11 cellular contexts compared by ENCODE assay signal in genomic region chr10:71475243-71475871, GRCh38.
DNase-seq lines count a peak whose midpoint lies in the region; ATAC-seq, FAIRE-seq and TF ChIP-seq lines count a peak whose summit lies in the region.
"Had no signal": no experiment of that assay in that cellular context is flagged by ENCODE, and none has a peak within 500 bp of the region (broad histone marks: within the 10 kb centered on the region; RNA-seq: fewer than 3 reads in every experiment).

No MANE protein-coding gene starts in this region.

- H3K27me3 Mint-ChIP-seq in activated B cell treated with CpG ODN at 0.5 μM for 24 hours = no peaks in the 10 kb centered on the region
- peaks cover 0 to 8% (median 0%) of the 10 kb centered on the region in 5 donors for H3K27me3 Mint-ChIP-seq in naive thymus-derived CD4-positive, alpha-beta T cell

- H3K4me1 Mint-ChIP-seq in activated B cell treated with CpG ODN at 0.5 μM for 24 hours = peaks cover 21% of the 10 kb centered on the region
- peaks cover 0 to 13% (median 7%) of the 10 kb centered on the region in 7 donors for H3K4me1 Mint-ChIP-seq in naive thymus-derived CD4-positive, alpha-beta T cell

- ATAC-seq in activated B cell treated with CpG ODN at 0.5 μM for 24 hours (ENCODE audit: low read depth) = peak; percentile 74
- peak; percentile 56 for ATAC-seq in naive thymus-derived CD4-positive, alpha-beta T cell
- ATAC-seq in HG03280 (IDR thresholded peaks at IDR 0.05; ENCODE audit: unreplicated experiment) = no peak
- ATAC-seq in GM18502 (IDR thresholded peaks at IDR 0.05; ENCODE audit: poor library complexity, unreplicated experiment) = no peak
- no peak for ATAC-seq in HG02798 (IDR thresholded peaks at IDR 0.05; ENCODE audit: poor library complexity, unreplicated experiment)

- H3K4me3 ChIP-seq in naive thymus-derived CD4-positive, alpha-beta T cell (ENCODE audit: low read length) = no peak overlapping the region
- H3K4me3 ChIP-seq: lung had no signal

- TF ChIP-seq CTCF in D721Med (IDR thresholded peaks at IDR 0.05; ENCODE audit: insufficient read depth, missing control alignments) = no peak
- TF ChIP-seq CTCF in activated B cell treated with CpG ODN at 0.5 μM for 24 hours (IDR thresholded peaks at IDR 0.05) = no peak

- peak overlapping the region; percentile 14 for H3K27ac Mint-ChIP-seq in activated B cell treated with CpG ODN at 0.5 μM for 24 hours
- H3K27ac Mint-ChIP-seq in naive thymus-derived CD4-positive, alpha-beta T cell = peak overlapping the region in 1 of 9 donors; percentile 17

- no peaks in the 10 kb centered on the region for H3K36me3 Mint-ChIP-seq in activated B cell treated with CpG ODN at 0.5 μM for 24 hours (ENCODE audit: low read depth)
- no peaks in the 10 kb centered on the region for H3K36me3 Mint-ChIP-seq in naive thymus-derived CD4-positive, alpha-beta T cell

- H3K4me3 Mint-ChIP-seq in activated B cell treated with CpG ODN at 0.5 μM for 24 hours = peak overlapping the region; percentile 67
- H3K4me3 Mint-ChIP-seq in naive thymus-derived CD4-positive, alpha-beta T cell = peak overlapping the region in 3 of 10 donors; percentile 10 to 53 (median 32)

- intact Hi-C loops in activated B cell treated with CpG ODN at 0.5 μM for 24 hours (cut with micrococcal nuclease) = no loop called here
- intact Hi-C loops in naive thymus-derived CD4-positive, alpha-beta T cell (cut with micrococcal nuclease) = no loop called here

- DNase-seq in D721Med (ENCODE audit: insufficient read length, low spot score) = peak; percentile 53
- peak; percentile 65 for DNase-seq in MV-4-11 (lab: John Stamatoyannopoulos, UW)
- DNase-seq in activated B cell treated with CpG ODN at 0.5 μM for 24 hours = no peak
- no peak for DNase-seq in naive thymus-derived CD4-positive, alpha-beta T cell
- DNase-seq in NK-92 treated with Interleukin-12 subunit alpha and Interleukin-12 subunit beta, amount 100 ng/mL, for 24 hours (lab: John Stamatoyannopoulos, UW) = no peak
- DNase-seq: MM.1S had no signal

- H3K36me3 ChIP-seq in naive thymus-derived CD4-positive, alpha-beta T cell (ENCODE audit: control insufficient read depth in 2 of 3, insufficient read depth in 3 of 3, low read length in 3 of 3) = no peaks in the 10 kb centered on the region

- H3K27ac ChIP-seq in naive thymus-derived CD4-positive, alpha-beta T cell (ENCODE audit: low read depth, low read length) = no peak overlapping the region

- H3K9me3 ChIP-seq in naive thymus-derived CD4-positive, alpha-beta T cell (ENCODE audit: control insufficient read depth in 2 of 3, low read length in 3 of 3) = no peaks in the 10 kb centered on the region

- no peaks in the 10 kb centered on the region for H3K27me3 ChIP-seq in naive thymus-derived CD4-positive, alpha-beta T cell (ENCODE audit: control insufficient read depth in 2 of 2, insufficient read depth in 2 of 2, low read length in 2 of 2)

- no peaks in the 10 kb centered on the region for H3K9me3 Mint-ChIP-seq in activated B cell treated with CpG ODN at 0.5 μM for 24 hours
- no peaks in the 10 kb centered on the region for H3K9me3 Mint-ChIP-seq in naive thymus-derived CD4-positive, alpha-beta T cell

- POLR2A ChIA-PET in activated B cell treated with CpG ODN at 0.5 μM for 24 hours (lab: Charles Lee) = no interaction called here
- POLR2A ChIA-PET in naive thymus-derived CD4-positive, alpha-beta T cell (lab: Charles Lee) = no interaction called here

- H3K4me1 ChIP-seq in naive thymus-derived CD4-positive, alpha-beta T cell (ENCODE audit: control insufficient read depth in 2 of 2, insufficient read depth in 2 of 2, low read length in 2 of 2) = no peaks in the 10 kb centered on the region

- CTCF ChIA-PET in activated B cell treated with CpG ODN at 0.5 μM for 24 hours (lab: Charles Lee) = no interaction called here
- CTCF ChIA-PET in naive thymus-derived CD4-positive, alpha-beta T cell (lab: Charles Lee) = no interaction called here

- no peak for FAIRE-seq in D721Med (lab: Jason Lieb, UNC)
- FAIRE-seq: TTC549 had no signal

Comparison
In these comparisons a context has a peak if more than half of its experiments do, and no peak if none do; other contexts are left out.
1. DNase-seq: peak in D721Med (single experiment) and MV-4-11 (single experiment); none in activated B cell treated with CpG ODN at 0.5 μM for 24 hours (single experiment), naive thymus-derived CD4-positive, alpha-beta T cell (0 of 9) and NK-92 treated with Interleukin-12 subunit alpha and Interleukin-12 subunit beta, amount 100 ng/mL, for 24 hours (single experiment).
2. ATAC-seq: peak in activated B cell treated with CpG ODN at 0.5 μM for 24 hours (single experiment) and naive thymus-derived CD4-positive, alpha-beta T cell (single experiment); none in HG03280 (single experiment), GM18502 (single experiment) and HG02798 (single experiment).